ENCODE assay signal across 11 cellular contexts in the genomic region with DNA sequence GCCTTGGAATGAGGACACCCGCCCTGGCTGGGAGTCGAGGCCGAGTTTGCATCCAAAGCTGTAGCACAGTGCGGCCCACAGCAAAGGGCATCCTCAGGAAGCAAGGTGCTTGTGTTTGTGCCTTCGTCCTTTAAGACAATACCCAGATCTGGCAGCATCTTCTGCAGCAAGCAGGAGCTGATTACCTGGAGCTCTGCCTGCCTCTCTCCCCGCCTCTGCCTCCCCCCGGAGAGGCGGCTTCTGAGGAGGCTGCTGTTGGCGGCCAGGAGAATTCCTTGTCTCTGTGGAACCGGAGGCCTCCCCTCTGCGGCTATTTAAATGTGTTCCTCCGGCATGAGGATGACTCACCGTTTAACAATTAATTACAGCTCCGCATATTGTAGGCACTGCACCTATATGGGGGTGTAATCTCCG.
DNase-seq lines count a peak whose midpoint lies in the region; ATAC-seq and TF ChIP-seq lines count a peak whose summit lies in the region.
"Had no signal": no experiment of that assay in that cellular context is flagged by ENCODE, and none has a peak within 500 bp of the region (broad histone marks: within the 10 kb centered on the region; RNA-seq: fewer than 3 reads in every experiment).

No MANE protein-coding gene starts in this region.

- no peak for TF ChIP-seq CTCF in fibroblast of lung (conservative IDR thresholded peaks at IDR 0.05 in 1 of 2, IDR thresholded peaks at IDR 0.05 in 1 of 2; ENCODE audit: low read depth in 1 of 2, low read length in 2 of 2)

- no peaks in the 10 kb centered on the region for H3K4me1 ChIP-seq in fibroblast of lung (ENCODE audit: control insufficient read depth, extremely low read depth, insufficient read depth, low read length)
- H3K4me1 ChIP-seq: pancreas had no signal

- no peaks in the 10 kb centered on the region for H3K27me3 ChIP-seq in fibroblast of lung (ENCODE audit: control insufficient read depth, insufficient read depth, low read length)
- H3K27me3 ChIP-seq: pancreas had no signal

- ATAC-seq in HG03354 (IDR thresholded peaks at IDR 0.05; ENCODE audit: poor library complexity, severe bottlenecking, unreplicated experiment), result no peak
- ATAC-seq: PC-3 had no signal

- no peak overlapping the region for H3K4me2 ChIP-seq in fibroblast of lung (ENCODE audit: extremely low read depth, insufficient read depth, low read length)

- no peaks in the 10 kb centered on the region for H4K20me1 ChIP-seq in fibroblast of lung (ENCODE audit: control insufficient read depth, extremely low read depth, insufficient read depth, low read length)

- H2AFZ ChIP-seq in fibroblast of lung (ENCODE audit: low read length), result no peak overlapping the region

- no peak overlapping the region for H3K27ac ChIP-seq in fibroblast of lung (ENCODE audit: insufficient read depth, low read length)
- H3K27ac ChIP-seq: pancreas had no signal

- no peak overlapping the region for H3K4me3 ChIP-seq in fibroblast of lung (replicated peaks in 1 of 4; ENCODE audit: control extremely low read depth in 1 of 4, insufficient read depth in 1 of 4, low read depth in 3 of 4, low read length in 4 of 4)
- H3K4me3 ChIP-seq: pancreas had no signal

- DNase-seq in Caki2 (ENCODE audit: low read depth) (peak; percentile 77), NCI-H526 (lab: John Stamatoyannopoulos, UW) (peak; percentile 89 to 91), fibroblast of lung (ENCODE audit: low read depth in 2 of 2) (peak; percentile 47 to 91), middle frontal gyrus (ENCODE audit: extremely low spot score, low spot score) (peak; percentile 6), T-helper 9 cell (no peak), NCI-H2081 (lab: John Stamatoyannopoulos, UW) (no peak)
- no peak for DNase-seq in stimulated activated CD4-positive, alpha-beta T cell treated with anti-CD3 and anti-CD28 coated beads, Interleukin-1b, Interleukin-23, amount 100 ng/mL, for 48 hours
- DNase-seq: effector CD8-positive, alpha-beta T cell; pancreas; PC-3 had no signal

- no peaks in the 10 kb centered on the region for H3K9me3 ChIP-seq in fibroblast of lung (ENCODE audit: control insufficient read depth, insufficient read depth, low read depth, low read length)
- H3K9me3 ChIP-seq: pancreas had no signal

- H3K79me2 ChIP-seq in fibroblast of lung (ENCODE audit: control insufficient read depth, insufficient read depth, low read length), result no peaks in the 10 kb centered on the region

- no peak overlapping the region for H3K9ac ChIP-seq in fibroblast of lung (ENCODE audit: insufficient read depth, low read length)

- H3K36me3 ChIP-seq in fibroblast of lung (ENCODE audit: control insufficient read depth, insufficient read depth, low read length), result no peaks in the 10 kb centered on the region
- H3K36me3 ChIP-seq: pancreas had no signal

- in situ Hi-C loops in Caki2 (cut with HindIII; ENCODE audit: low pct_unique_long_range_greater_than_20kb, low sequenced_read_pairs), result no loop called here

Comparison
In these comparisons a context has a peak if more than half of its experiments do, and no peak if none do; other contexts are left out.
1. DNase-seq: peak in Caki2 (single experiment), NCI-H526 (2 of 2), fibroblast of lung (2 of 2) and middle frontal gyrus (single experiment); none in T-helper 9 cell (single experiment), NCI-H2081 (0 of 2) and stimulated activated CD4-positive, alpha-beta T cell treated with anti-CD3 and anti-CD28 coated beads, Interleukin-1b, Interleukin-23, amount 100 ng/mL, for 48 hours (single experiment).